28 cellular contexts compared by ENCODE assay signal in genomic region chr1:175536921-175537320, GRCh38.
"Had no signal": no experiment of that assay in that cellular context is flagged by ENCODE, and none has a peak within 500 bp of the region (broad histone marks: within the 10 kb centered on the region; RNA-seq: fewer than 3 reads in every experiment).

No MANE protein-coding gene starts in this region.

- H3K27me3 ChIP-seq: cardiac muscle cell, colonic mucosa, SJCRH30 had no signal

- H3K4me3 ChIP-seq: cardiac muscle cell, colonic mucosa, SJCRH30, SK-N-MC had no signal

- H3K4me1 ChIP-seq: colonic mucosa, SJCRH30 had no signal

- H3K36me3 ChIP-seq: cardiac muscle cell, colonic mucosa, SJCRH30, WERI-Rb-1 had no signal

- H3K27ac ChIP-seq: cardiac muscle cell, colonic mucosa, SJCRH30, SK-N-MC, WERI-Rb-1 had no signal

- H3K4me1 Mint-ChIP-seq: activated CD4-positive, alpha-beta memory T cell treated with anti-CD3 and anti-CD28 coated beads, Interleukin-2, amount 10 ng/mL, durations not matched to agents 7 days and 5 days; activated CD8-positive, alpha-beta memory T cell treated with anti-CD3 and anti-CD28 coated beads, Interleukin-2, amount 10 ng/mL, durations not matched to agents 7 days and 5 days; activated naive CD8-positive, alpha-beta T cell treated with anti-CD3 and anti-CD28 coated beads for 36 hours; central memory CD8-positive, alpha-beta T cell had no signal

- H3K9me3 ChIP-seq: colonic mucosa, SJCRH30 had no signal

- H3K27ac Mint-ChIP-seq: activated CD4-positive, alpha-beta memory T cell treated with anti-CD3 and anti-CD28 coated beads, Interleukin-2, amount 10 ng/mL, durations not matched to agents 7 days and 5 days; activated CD8-positive, alpha-beta memory T cell treated with anti-CD3 and anti-CD28 coated beads, Interleukin-2, amount 10 ng/mL, durations not matched to agents 7 days and 5 days; activated naive CD8-positive, alpha-beta T cell treated with anti-CD3 and anti-CD28 coated beads for 36 hours had no signal

- DNase-seq: activated CD4-positive, alpha-beta memory T cell treated with anti-CD3 and anti-CD28 coated beads, Interleukin-2, amount 10 ng/mL, durations not matched to agents 7 days and 5 days; activated CD4-positive, alpha-beta T cell treated with anti-CD3 and anti-CD28 coated beads for 1 hour; activated CD4-positive, alpha-beta T cell treated with anti-CD3 and anti-CD28 coated beads for 48 hours; activated CD4-positive, CD25-positive, alpha-beta regulatory T cell; activated CD8-positive, alpha-beta memory T cell treated with anti-CD3 and anti-CD28 coated beads for 24 hours; activated CD8-positive, alpha-beta memory T cell treated with anti-CD3 and anti-CD28 coated beads, Interleukin-2, amount 10 ng/mL, durations not matched to agents 7 days and 5 days; activated CD8-positive, alpha-beta memory T cell treated with anti-CD3 and anti-CD28 coated beads, Interleukin-2, amount 50 U/mL, for 48 hours; activated effector memory CD4-positive, alpha-beta T cell treated with Interleukin-2 at 50 U/mL for 16 hours; activated naive CD4-positive, alpha-beta T cell; activated naive CD4-positive, alpha-beta T cell treated with anti-CD3 and anti-CD28 coated beads, Interleukin-2, amount 50 U/mL, for 16 hours; activated naive CD8-positive, alpha-beta T cell treated with anti-CD3 and anti-CD28 coated beads for 36 hours; activated T-cell treated with anti-CD3 and anti-CD28 coated beads, Interleukin-2, amount 50 U/mL, for 48 hours; amniotic stem cell; aorta; colonic mucosa; NCI-H1105; NCI-H1417 treated with DMSO at 0.1 percent for 48 hours; NCI-H187 treated with DMSO at 0.1 percent for 48 hours; NCI-H524 treated with DMSO at 0.1 percent for 48 hours; NCI-H748 treated with DMSO at 0.1 percent for 48 hours; OCI-M1; SHP77; SJCRH30; T1000 had no signal

- H3K36me3 Mint-ChIP-seq: activated CD8-positive, alpha-beta memory T cell treated with anti-CD3 and anti-CD28 coated beads, Interleukin-2, amount 10 ng/mL, durations not matched to agents 7 days and 5 days; activated naive CD8-positive, alpha-beta T cell treated with anti-CD3 and anti-CD28 coated beads for 36 hours had no signal

- H3K4me3 Mint-ChIP-seq: activated CD4-positive, alpha-beta memory T cell treated with anti-CD3 and anti-CD28 coated beads, Interleukin-2, amount 10 ng/mL, durations not matched to agents 7 days and 5 days; activated CD8-positive, alpha-beta memory T cell treated with anti-CD3 and anti-CD28 coated beads, Interleukin-2, amount 10 ng/mL, durations not matched to agents 7 days and 5 days; activated naive CD8-positive, alpha-beta T cell treated with anti-CD3 and anti-CD28 coated beads for 36 hours; central memory CD8-positive, alpha-beta T cell had no signal

- H3K9me3 Mint-ChIP-seq: activated CD4-positive, alpha-beta memory T cell treated with anti-CD3 and anti-CD28 coated beads, Interleukin-2, amount 10 ng/mL, durations not matched to agents 7 days and 5 days; activated naive CD8-positive, alpha-beta T cell treated with anti-CD3 and anti-CD28 coated beads for 36 hours; central memory CD8-positive, alpha-beta T cell had no signal
